1 cellular context compared by ENCODE assay signal in the genomic region with DNA sequence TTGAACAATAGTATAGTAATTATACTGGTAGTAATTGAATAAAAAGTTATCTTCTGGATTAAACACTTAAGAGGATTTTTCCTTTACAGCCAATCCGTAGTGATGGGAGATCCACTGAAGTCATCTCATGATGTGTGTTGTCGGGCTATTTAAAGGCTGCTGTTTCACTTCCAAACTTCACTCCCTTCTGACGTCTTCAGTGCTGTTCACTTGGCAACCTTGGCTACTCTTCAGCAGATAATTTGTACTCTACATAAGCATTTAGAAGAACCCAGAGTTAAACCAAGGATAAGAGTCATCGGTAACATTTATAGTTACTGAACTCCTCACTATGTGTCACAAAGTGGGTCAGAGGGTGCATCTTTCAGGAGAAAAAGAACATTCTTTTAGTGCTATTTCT.
TF ChIP-seq lines count a peak whose summit lies in the region.

No MANE protein-coding gene starts in this region.

TF ChIP-seq in GM23338, 12 proteins besides CTCF, POLR2A, EP300 and RAD21 (continued from another document):
- TF ChIP-seq, protein P1, sequence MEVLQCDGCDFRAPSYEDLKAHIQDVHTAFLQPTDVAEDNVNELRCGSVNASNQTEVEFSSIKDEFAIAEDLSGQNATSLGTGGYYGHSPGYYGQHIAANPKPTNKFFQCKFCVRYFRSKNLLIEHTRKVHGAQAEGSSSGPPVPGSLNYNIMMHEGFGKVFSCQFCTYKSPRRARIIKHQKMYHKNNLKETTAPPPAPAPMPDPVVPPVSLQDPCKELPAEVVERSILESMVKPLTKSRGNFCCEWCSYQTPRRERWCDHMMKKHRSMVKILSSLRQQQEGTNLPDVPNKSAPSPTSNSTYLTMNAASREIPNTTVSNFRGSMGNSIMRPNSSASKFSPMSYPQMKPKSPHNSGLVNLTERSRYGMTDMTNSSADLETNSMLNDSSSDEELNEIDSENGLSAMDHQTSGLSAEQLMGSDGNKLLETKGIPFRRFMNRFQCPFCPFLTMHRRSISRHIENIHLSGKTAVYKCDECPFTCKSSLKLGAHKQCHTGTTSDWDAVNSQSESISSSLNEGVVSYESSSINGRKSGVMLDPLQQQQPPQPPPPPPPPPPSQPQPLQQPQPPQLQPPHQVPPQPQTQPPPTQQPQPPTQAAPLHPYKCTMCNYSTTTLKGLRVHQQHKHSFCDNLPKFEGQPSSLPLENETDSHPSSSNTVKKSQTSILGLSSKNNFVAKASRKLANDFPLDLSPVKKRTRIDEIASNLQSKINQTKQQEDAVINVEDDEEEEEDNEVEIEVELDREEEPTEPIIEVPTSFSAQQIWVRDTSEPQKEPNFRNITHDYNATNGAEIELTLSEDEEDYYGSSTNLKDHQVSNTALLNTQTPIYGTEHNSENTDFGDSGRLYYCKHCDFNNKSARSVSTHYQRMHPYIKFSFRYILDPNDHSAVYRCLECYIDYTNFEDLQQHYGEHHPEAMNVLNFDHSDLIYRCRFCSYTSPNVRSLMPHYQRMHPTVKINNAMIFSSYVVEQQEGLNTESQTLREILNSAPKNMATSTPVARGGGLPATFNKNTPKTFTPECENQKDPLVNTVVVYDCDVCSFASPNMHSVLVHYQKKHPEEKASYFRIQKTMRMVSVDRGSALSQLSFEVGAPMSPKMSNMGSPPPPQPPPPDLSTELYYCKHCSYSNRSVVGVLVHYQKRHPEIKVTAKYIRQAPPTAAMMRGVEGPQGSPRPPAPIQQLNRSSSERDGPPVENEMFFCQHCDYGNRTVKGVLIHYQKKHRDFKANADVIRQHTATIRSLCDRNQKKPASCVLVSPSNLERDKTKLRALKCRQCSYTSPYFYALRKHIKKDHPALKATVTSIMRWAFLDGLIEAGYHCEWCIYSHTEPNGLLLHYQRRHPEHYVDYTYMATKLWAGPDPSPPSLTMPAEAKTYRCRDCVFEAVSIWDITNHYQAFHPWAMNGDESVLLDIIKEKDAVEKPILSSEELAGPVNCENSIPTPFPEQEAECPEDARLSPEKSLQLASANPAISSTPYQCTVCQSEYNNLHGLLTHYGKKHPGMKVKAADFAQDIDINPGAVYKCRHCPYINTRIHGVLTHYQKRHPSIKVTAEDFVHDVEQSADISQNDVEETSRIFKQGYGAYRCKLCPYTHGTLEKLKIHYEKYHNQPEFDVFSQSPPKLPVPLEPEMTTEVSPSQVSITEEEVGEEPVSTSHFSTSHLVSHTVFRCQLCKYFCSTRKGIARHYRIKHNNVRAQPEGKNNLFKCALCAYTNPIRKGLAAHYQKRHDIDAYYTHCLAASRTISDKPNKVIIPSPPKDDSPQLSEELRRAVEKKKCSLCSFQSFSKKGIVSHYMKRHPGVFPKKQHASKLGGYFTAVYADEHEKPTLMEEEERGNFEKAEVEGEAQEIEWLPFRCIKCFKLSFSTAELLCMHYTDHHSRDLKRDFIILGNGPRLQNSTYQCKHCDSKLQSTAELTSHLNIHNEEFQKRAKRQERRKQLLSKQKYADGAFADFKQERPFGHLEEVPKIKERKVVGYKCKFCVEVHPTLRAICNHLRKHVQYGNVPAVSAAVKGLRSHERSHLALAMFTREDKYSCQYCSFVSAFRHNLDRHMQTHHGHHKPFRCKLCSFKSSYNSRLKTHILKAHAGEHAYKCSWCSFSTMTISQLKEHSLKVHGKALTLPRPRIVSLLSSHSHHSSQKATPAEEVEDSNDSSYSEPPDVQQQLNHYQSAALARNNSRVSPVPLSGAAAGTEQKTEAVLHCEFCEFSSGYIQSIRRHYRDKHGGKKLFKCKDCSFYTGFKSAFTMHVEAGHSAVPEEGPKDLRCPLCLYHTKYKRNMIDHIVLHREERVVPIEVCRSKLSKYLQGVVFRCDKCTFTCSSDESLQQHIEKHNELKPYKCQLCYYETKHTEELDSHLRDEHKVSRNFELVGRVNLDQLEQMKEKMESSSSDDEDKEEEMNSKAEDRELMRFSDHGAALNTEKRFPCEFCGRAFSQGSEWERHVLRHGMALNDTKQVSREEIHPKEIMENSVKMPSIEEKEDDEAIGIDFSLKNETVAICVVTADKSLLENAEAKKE (CRISPR knock-in tag; IDR thresholded peaks at IDR 0.05): no peak
- TF ChIP-seq ZNF114 (CRISPR knock-in tag; IDR thresholded peaks at IDR 0.05): no peak
- TF ChIP-seq STAT1 (IDR thresholded peaks at IDR 0.05; ENCODE audit: unreplicated experiment): no peak
- TF ChIP-seq NANOG (IDR thresholded peaks at IDR 0.05; ENCODE audit: borderline replicate concordance): no peak
- TF ChIP-seq, protein P2, sequence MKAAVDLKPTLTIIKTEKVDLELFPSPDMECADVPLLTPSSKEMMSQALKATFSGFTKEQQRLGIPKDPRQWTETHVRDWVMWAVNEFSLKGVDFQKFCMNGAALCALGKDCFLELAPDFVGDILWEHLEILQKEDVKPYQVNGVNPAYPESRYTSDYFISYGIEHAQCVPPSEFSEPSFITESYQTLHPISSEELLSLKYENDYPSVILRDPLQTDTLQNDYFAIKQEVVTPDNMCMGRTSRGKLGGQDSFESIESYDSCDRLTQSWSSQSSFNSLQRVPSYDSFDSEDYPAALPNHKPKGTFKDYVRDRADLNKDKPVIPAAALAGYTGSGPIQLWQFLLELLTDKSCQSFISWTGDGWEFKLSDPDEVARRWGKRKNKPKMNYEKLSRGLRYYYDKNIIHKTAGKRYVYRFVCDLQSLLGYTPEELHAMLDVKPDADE (IDR thresholded peaks at IDR 0.05): no peak
- TF ChIP-seq CREB1 (CRISPR knock-in tag; IDR thresholded peaks at IDR 0.05; ENCODE audit: low read depth): no peak
- no peak for TF ChIP-seq EZH2 (IDR thresholded peaks at IDR 0.05; ENCODE audit: low read depth, unreplicated experiment)
- TF ChIP-seq JUNB (IDR thresholded peaks at IDR 0.05; ENCODE audit: unreplicated experiment): no peak
- TF ChIP-seq ZNF331 (CRISPR knock-in tag; IDR thresholded peaks at IDR 0.05; ENCODE audit: low read depth): no peak
- TF ChIP-seq, protein P3, sequence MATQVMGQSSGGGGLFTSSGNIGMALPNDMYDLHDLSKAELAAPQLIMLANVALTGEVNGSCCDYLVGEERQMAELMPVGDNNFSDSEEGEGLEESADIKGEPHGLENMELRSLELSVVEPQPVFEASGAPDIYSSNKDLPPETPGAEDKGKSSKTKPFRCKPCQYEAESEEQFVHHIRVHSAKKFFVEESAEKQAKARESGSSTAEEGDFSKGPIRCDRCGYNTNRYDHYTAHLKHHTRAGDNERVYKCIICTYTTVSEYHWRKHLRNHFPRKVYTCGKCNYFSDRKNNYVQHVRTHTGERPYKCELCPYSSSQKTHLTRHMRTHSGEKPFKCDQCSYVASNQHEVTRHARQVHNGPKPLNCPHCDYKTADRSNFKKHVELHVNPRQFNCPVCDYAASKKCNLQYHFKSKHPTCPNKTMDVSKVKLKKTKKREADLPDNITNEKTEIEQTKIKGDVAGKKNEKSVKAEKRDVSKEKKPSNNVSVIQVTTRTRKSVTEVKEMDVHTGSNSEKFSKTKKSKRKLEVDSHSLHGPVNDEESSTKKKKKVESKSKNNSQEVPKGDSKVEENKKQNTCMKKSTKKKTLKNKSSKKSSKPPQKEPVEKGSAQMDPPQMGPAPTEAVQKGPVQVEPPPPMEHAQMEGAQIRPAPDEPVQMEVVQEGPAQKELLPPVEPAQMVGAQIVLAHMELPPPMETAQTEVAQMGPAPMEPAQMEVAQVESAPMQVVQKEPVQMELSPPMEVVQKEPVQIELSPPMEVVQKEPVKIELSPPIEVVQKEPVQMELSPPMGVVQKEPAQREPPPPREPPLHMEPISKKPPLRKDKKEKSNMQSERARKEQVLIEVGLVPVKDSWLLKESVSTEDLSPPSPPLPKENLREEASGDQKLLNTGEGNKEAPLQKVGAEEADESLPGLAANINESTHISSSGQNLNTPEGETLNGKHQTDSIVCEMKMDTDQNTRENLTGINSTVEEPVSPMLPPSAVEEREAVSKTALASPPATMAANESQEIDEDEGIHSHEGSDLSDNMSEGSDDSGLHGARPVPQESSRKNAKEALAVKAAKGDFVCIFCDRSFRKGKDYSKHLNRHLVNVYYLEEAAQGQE (IDR thresholded peaks at IDR 0.05; ENCODE audit: unreplicated experiment): no peak
- no peak for TF ChIP-seq EZH2phosphoT487 (IDR thresholded peaks at IDR 0.05; ENCODE audit: unreplicated experiment)
